ENCODE assay signal across 1 cellular context in the genomic region with DNA sequence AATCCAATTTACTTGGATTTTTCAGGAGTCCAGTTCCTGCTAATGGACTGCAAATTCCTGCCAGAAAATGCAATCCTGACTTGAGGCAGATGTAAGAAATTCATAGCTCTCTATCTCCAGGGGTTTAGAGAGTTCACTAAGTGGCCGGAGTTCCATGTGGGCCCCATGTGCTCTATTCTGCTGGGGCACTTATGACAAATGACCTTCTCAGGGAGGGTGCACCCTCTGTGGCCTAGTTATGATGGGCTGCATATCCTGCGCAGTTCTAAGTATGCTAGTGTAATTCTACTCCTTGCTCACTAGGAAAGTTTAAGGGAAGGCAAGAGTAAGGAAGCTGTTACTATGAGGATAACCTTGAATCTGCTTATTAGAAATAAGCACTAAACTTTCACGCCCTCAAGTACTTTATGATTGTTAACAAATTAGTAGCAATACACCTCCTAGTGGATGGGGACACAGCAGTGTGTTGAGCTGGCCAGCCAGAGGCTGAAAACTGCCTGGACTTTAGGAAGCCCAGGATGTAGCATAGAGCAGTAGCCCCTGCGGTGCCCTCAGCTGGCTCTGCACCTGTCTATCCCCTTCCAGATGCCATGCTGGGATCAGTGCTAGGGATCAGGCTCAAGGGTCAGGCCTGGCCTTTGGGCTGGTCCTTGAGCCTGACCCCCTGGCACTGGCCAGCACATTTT.
TF ChIP-seq lines count a peak whose summit lies in the region.

No MANE protein-coding gene starts in this region.

TF ChIP-seq in HepG2, 621 proteins besides CTCF, POLR2A, EP300 and RAD21:
- TF ChIP-seq FOXA1 (IDR thresholded peaks at IDR 0.05) (no peak), FOXA1 (CRISPR knock-in tag; IDR thresholded peaks at IDR 0.05) (no peak)
- TF ChIP-seq, protein P1, sequence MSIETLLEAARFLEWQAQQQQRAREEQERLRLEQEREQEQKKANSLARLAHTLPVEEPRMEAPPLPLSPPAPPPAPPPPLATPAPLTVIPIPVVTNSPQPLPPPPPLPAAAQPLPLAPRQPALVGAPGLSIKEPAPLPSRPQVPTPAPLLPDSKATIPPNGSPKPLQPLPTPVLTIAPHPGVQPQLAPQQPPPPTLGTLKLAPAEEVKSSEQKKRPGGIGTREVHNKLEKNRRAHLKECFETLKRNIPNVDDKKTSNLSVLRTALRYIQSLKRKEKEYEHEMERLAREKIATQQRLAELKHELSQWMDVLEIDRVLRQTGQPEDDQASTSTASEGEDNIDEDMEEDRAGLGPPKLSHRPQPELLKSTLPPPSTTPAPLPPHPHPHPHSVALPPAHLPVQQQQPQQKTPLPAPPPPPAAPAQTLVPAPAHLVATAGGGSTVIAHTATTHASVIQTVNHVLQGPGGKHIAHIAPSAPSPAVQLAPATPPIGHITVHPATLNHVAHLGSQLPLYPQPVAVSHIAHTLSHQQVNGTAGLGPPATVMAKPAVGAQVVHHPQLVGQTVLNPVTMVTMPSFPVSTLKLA (IDR thresholded peaks at IDR 0.05), result peak; percentile 64
